ENCODE assay signal across 33 cellular contexts in genomic region chr9:95280745-95281144, GRCh38.
"Had no signal": no experiment of that assay in that cellular context is flagged by ENCODE, and none has a peak within 500 bp of the region (broad histone marks: within the 10 kb centered on the region; RNA-seq: fewer than 3 reads in every experiment).

No MANE protein-coding gene starts in this region.

- H3K27ac ChIP-seq: adrenal gland, body of pancreas, esophagus muscularis mucosa, foreskin keratinocyte, gastrocnemius medialis, heart left ventricle had no signal

- H3K4me3 ChIP-seq: adrenal gland, body of pancreas, esophagus muscularis mucosa, gastrocnemius medialis, heart left ventricle had no signal

- H3K9me3 ChIP-seq: gastrocnemius medialis had no signal

- H3K4me1 ChIP-seq: adrenal gland, foreskin keratinocyte had no signal

- H3K36me3 ChIP-seq: adrenal gland, esophagus muscularis mucosa, gastrocnemius medialis, heart left ventricle had no signal

- H3K27me3 ChIP-seq: adrenal gland, body of pancreas, esophagus muscularis mucosa, foreskin keratinocyte, gastrocnemius medialis, heart left ventricle had no signal

- DNase-seq: activated CD4-positive, alpha-beta memory T cell treated with anti-CD3 and anti-CD28 coated beads for 36 hours; activated CD4-positive, alpha-beta T cell treated with anti-CD3 and anti-CD28 coated beads for 36 hours; activated CD4-positive, alpha-beta T cell treated with anti-CD3 and anti-CD28 coated beads, Interleukin-2, amount 10 ng/mL, durations not matched to agents 24 days and 14 days; activated CD4-positive, CD25-positive, alpha-beta regulatory T cell; activated CD4-positive, CD25-positive, alpha-beta regulatory T cell treated with anti-CD3 and anti-CD28 coated beads, Interleukin-2, amount 50 U/mL, for 72 hours; activated CD8-positive, alpha-beta memory T cell treated with anti-CD3 and anti-CD28 coated beads, Interleukin-2, amount 10 ng/mL, durations not matched to agents 7 days and 5 days; activated CD8-positive, alpha-beta memory T cell treated with anti-CD3 and anti-CD28 coated beads, Interleukin-2, amount 50 U/mL, for 4 hours; activated CD8-positive, alpha-beta T cell treated with anti-CD3 and anti-CD28 coated beads, Interleukin-2, amount 10 ng/mL, durations not matched to agents 7 days and 5 days; activated gamma-delta T cell; activated naive CD4-positive, alpha-beta T cell; activated naive CD4-positive, alpha-beta T cell treated with anti-CD3 and anti-CD28 coated beads, Interleukin-2, amount 50 U/mL, for 16 hours; activated naive CD8-positive, alpha-beta T cell treated with anti-CD3 and anti-CD28 coated beads for 36 hours; activated naive CD8-positive, alpha-beta T cell treated with anti-CD3 and anti-CD28 coated beads, Interleukin-2, amount 50 U/mL, for 24 hours; activated T-cell treated with anti-CD3 and anti-CD28 coated beads, Interleukin-2, amount 50 U/mL, for 1 hour; activated T-cell treated with anti-CD3 and anti-CD28 coated beads, Interleukin-2, amount 50 U/mL, for 48 hours; adrenal gland; amygdala; aorta; body of pancreas; caudate nucleus; cortex of kidney; dermis blood vessel endothelial cell; effector CD4-positive, alpha-beta T cell; effector memory CD8-positive, alpha-beta T cell; erythroblast; foreskin keratinocyte; gastrocnemius medialis; glutamatergic neuron; heart left ventricle; T-helper 17 cell; T1000 had no signal

- ATAC-seq: activated CD4-positive, alpha-beta T cell treated with anti-CD3 and anti-CD28 coated beads for 36 hours; activated CD8-positive, alpha-beta memory T cell treated with anti-CD3 and anti-CD28 coated beads, Interleukin-2, amount 10 ng/mL, durations not matched to agents 7 days and 5 days; activated CD8-positive, alpha-beta T cell treated with anti-CD3 and anti-CD28 coated beads, Interleukin-2, amount 10 ng/mL, durations not matched to agents 7 days and 5 days; activated naive CD8-positive, alpha-beta T cell treated with anti-CD3 and anti-CD28 coated beads, Interleukin-2, amount 50 U/mL, for 24 hours; body of pancreas; effector memory CD8-positive, alpha-beta T cell; foreskin keratinocyte; gastrocnemius medialis; heart left ventricle; T-helper 17 cell had no signal

- FAIRE-seq: colon had no signal
